In genomic region chr3:77254967-77255831, GRCh38 we compare ENCODE assay signal across 10 cellular contexts.
DNase-seq lines count a peak whose midpoint lies in the region; ATAC-seq, FAIRE-seq and TF ChIP-seq lines count a peak whose summit lies in the region.
"Had no signal": no experiment of that assay in that cellular context is flagged by ENCODE, and none has a peak within 500 bp of the region (broad histone marks: within the 10 kb centered on the region; RNA-seq: fewer than 3 reads in every experiment).

No MANE protein-coding gene starts in this region.

- H3K4me3 Mint-ChIP-seq in CD14-positive monocyte (no peak overlapping the region), brain (peak overlapping the region in 1 of 5 experiments; percentile 73), type B pancreatic cell (no peak overlapping the region)
- H3K4me3 Mint-ChIP-seq: IgD-negative memory B cell had no signal

- no peaks in the 10 kb centered on the region for H3K27me3 ChIP-seq in keratinocyte (ENCODE audit: control insufficient read depth, extremely low read depth, insufficient read depth, low read length)

- H3K9me3 Mint-ChIP-seq in CD14-positive monocyte (no peaks in the 10 kb centered on the region), brain (peaks cover 0 to 11% (median 6%) of the 10 kb centered on the region in 5 experiments), type B pancreatic cell (no peaks in the 10 kb centered on the region)

- H4K20me1 ChIP-seq in keratinocyte (ENCODE audit: control insufficient read depth, extremely low read depth, insufficient read depth, low read length), result no peaks in the 10 kb centered on the region

- no peaks in the 10 kb centered on the region for H3K36me3 ChIP-seq in keratinocyte (ENCODE audit: control insufficient read depth in 2 of 2, extremely low read depth in 1 of 2, insufficient read depth in 2 of 2, low read length in 2 of 2)

- dilution Hi-C loops in keratinocyte (cut with MboI; ENCODE audit: extremely low pct_ligation_motif_present, low sequenced_read_pairs), result no loop called here

- H3K4me2 ChIP-seq in keratinocyte (ENCODE audit: control insufficient read depth, extremely low read depth, insufficient read depth, low read depth, low read length), result no peak overlapping the region

- no peaks in the 10 kb centered on the region for H3K9me3 ChIP-seq in keratinocyte (ENCODE audit: control insufficient read depth, low read depth, low read length)

- ATAC-seq in GM18868 (IDR thresholded peaks at IDR 0.05; ENCODE audit: unreplicated experiment) (peak; percentile 96), HG03378 (IDR thresholded peaks at IDR 0.05; ENCODE audit: unreplicated experiment) (peak; percentile 84)

- H3K27ac Mint-ChIP-seq in CD14-positive monocyte (no peak overlapping the region), brain (peak overlapping the region in 4 of 5 experiments; percentile 11 to 93 (median 64)), type B pancreatic cell (no peak overlapping the region)
- H3K27ac Mint-ChIP-seq: IgD-negative memory B cell had no signal

- no peaks in the 10 kb centered on the region for H3K9me1 ChIP-seq in keratinocyte (ENCODE audit: control insufficient read depth, extremely low read depth, insufficient read depth, low read length)

- H3K27me3 Mint-ChIP-seq in CD14-positive monocyte (ENCODE audit: low read depth in 3 of 3), result peaks cover 0 to 2% (median 0%) of the 10 kb centered on the region in 3 donors
- H3K27me3 Mint-ChIP-seq in brain, result peaks cover 3% of the 10 kb centered on the region
- peaks cover 3% of the 10 kb centered on the region for H3K27me3 Mint-ChIP-seq in type B pancreatic cell
- H3K27me3 Mint-ChIP-seq: IgD-negative memory B cell had no signal

- intact Hi-C loops in CD14-positive monocyte (cut with micrococcal nuclease), result no loop called here

- peak; percentile 43 for TF ChIP-seq CTCF in CD14-positive monocyte (IDR thresholded peaks at IDR 0.05)
- peak; percentile 74 to 80 for TF ChIP-seq CTCF in brain (conservative IDR thresholded peaks at IDR 0.05)
- peak; percentile 50 to 61 (median 61) for TF ChIP-seq CTCF in keratinocyte (optimal IDR thresholded peaks at IDR 0.05 in 1 of 3, IDR thresholded peaks at IDR 0.05 in 1 of 3, conservative IDR thresholded peaks at IDR 0.05 in 1 of 3; ENCODE audit: extremely low read depth in 1 of 3, insufficient read depth in 2 of 3, low read length in 3 of 3)
- peak; percentile 84 for TF ChIP-seq CTCF in type B pancreatic cell (conservative IDR thresholded peaks at IDR 0.05)

- H3K4me1 ChIP-seq in keratinocyte (ENCODE audit: control insufficient read depth, extremely low read depth, insufficient read depth, low read length), result no peaks in the 10 kb centered on the region

- H3K79me2 ChIP-seq in keratinocyte (ENCODE audit: control insufficient read depth, insufficient read depth, low read length), result no peaks in the 10 kb centered on the region

- no peak for DNase-seq in CD14-positive monocyte (ENCODE audit: low spot score)
- peak; percentile 29 for DNase-seq in NCI-H510A (lab: John Stamatoyannopoulos, UW)
- peak; percentile 4 for DNase-seq in keratinocyte (ENCODE audit: low read depth, low spot score)
- no peak for DNase-seq in type B pancreatic cell (ENCODE audit: extremely low spot score, unreplicated experiment)
- DNase-seq in NK-92 (lab: John Stamatoyannopoulos, UW; ENCODE audit: unreplicated experiment), result no peak
- DNase-seq: left cardiac atrium had no signal

- H3K4me1 Mint-ChIP-seq in CD14-positive monocyte, result no peaks in the 10 kb centered on the region
- peaks cover 43% of the 10 kb centered on the region for H3K4me1 Mint-ChIP-seq in brain
- no peaks in the 10 kb centered on the region for H3K4me1 Mint-ChIP-seq in type B pancreatic cell (ENCODE audit: unreplicated experiment)
- H3K4me1 Mint-ChIP-seq: IgD-negative memory B cell had no signal

- no peak overlapping the region for H2AFZ ChIP-seq in keratinocyte (ENCODE audit: control insufficient read depth, low read length)

- no peak overlapping the region for H3K9ac ChIP-seq in keratinocyte (ENCODE audit: control insufficient read depth, extremely low read depth, insufficient read depth, low read length)

- H3K4me3 ChIP-seq in keratinocyte (ENCODE audit: control insufficient read depth in 2 of 3, extremely low read depth in 1 of 3, insufficient read depth in 2 of 3, low read depth in 1 of 3, low read length in 3 of 3), result no peak overlapping the region

- no peak overlapping the region for H3K27ac ChIP-seq in keratinocyte (ENCODE audit: control insufficient read depth, insufficient read depth, low read length)

- H3K36me3 Mint-ChIP-seq in CD14-positive monocyte (no peaks in the 10 kb centered on the region), brain (peaks cover 13% of the 10 kb centered on the region), type B pancreatic cell (no peaks in the 10 kb centered on the region)
- H3K36me3 Mint-ChIP-seq: IgD-negative memory B cell had no signal

- peak; percentile 85 for FAIRE-seq in keratinocyte (lab: Jason Lieb, UNC)

Comparison
In these comparisons a context has a peak if more than half of its experiments do, and no peak if none do; other contexts are left out.
1. DNase-seq: peak in NCI-H510A (single experiment) and keratinocyte (single experiment); none in CD14-positive monocyte (single experiment), type B pancreatic cell (single experiment) and NK-92 (single experiment).
2. H3K27ac Mint-ChIP-seq: peak in brain (4 of 5); none in CD14-positive monocyte (0 of 7) and type B pancreatic cell (single experiment).
3. Peak in every context shown above with its lines, with median percentiles within 50 percentile points of each other: CTCF ChIP-seq.